35 cellular contexts compared by ENCODE assay signal in genomic region chr12:114392909-114393308, GRCh38. TPM values are rescaled to one million over a fixed set of nuclear protein-coding genes. Genes with fewer than 3 reads are reported as not detected.
"Had no signal": no experiment of that assay in that cellular context is flagged by ENCODE, and none has a peak within 500 bp of the region (broad histone marks: within the 10 kb centered on the region; RNA-seq: fewer than 3 reads in every experiment).

No MANE protein-coding gene starts in this region.

- H3K9me3 ChIP-seq: adrenal gland, body of pancreas, neutrophil, pancreas, prostate gland, vagina had no signal

- H3K4me1 ChIP-seq: adrenal gland, pancreas, prostate gland had no signal

- H3K4me3 ChIP-seq: adrenal gland, body of pancreas, coronary artery, dorsolateral prefrontal cortex, pancreas, prostate gland, smooth muscle cell, vagina had no signal

- DNase-seq: activated CD4-positive, alpha-beta memory T cell treated with anti-CD3 and anti-CD28 coated beads for 36 hours; activated CD4-positive, alpha-beta T cell treated with anti-CD3 and anti-CD28 coated beads, Interleukin-2, amount 10 ng/mL, durations not matched to agents 24 days and 14 days; activated CD4-positive, CD25-positive, alpha-beta regulatory T cell treated with anti-CD3 and anti-CD28 coated beads, Interleukin-2, amount 50 U/mL, for 72 hours; activated CD8-positive, alpha-beta memory T cell treated with anti-CD3 and anti-CD28 coated beads, Interleukin-2, amount 50 U/mL, for 4 hours; activated effector memory CD4-positive, alpha-beta T cell treated with anti-CD3 and anti-CD28 coated beads, Interleukin-2, amount 50 U/mL, for 16 hours; activated naive CD4-positive, alpha-beta T cell treated with anti-CD3 and anti-CD28 coated beads for 36 hours; activated naive CD8-positive, alpha-beta T cell treated with anti-CD3 and anti-CD28 coated beads for 36 hours; activated T-cell treated with anti-CD3 and anti-CD28 coated beads, Interleukin-2, amount 50 U/mL, for 1 hour; adrenal gland; aorta; body of pancreas; dorsolateral prefrontal cortex; effector memory CD4-positive, alpha-beta T cell; erythroblast; head of caudate nucleus; naive B cell; nephron progenitor cell; pancreas; retina; stimulated activated CD4-positive, alpha-beta T cell treated with anti-CD3 and anti-CD28 coated beads, Interleukin-1b, Interleukin-23, amount 100 ng/mL, for 48 hours; stimulated activated CD4-positive, alpha-beta T cell treated with anti-CD3 and anti-CD28 coated beads, Interleukin-4, amount 100 ng/mL, for 4 hours; stimulated activated CD8-positive, alpha-beta memory T cell treated with anti-CD3 and anti-CD28 coated beads, Interleukin-4, amount 100 ng/mL, for 48 hours; stimulated activated naive CD8-positive, alpha-beta T cell treated with anti-CD3 and anti-CD28 coated beads, Interleukin-15, amount 100 ng/mL, for 72 hours; substantia nigra; T-helper 17 cell; T1000 had no signal

- FAIRE-seq: pancreas had no signal

- H3K27ac ChIP-seq: adrenal gland, body of pancreas, dorsolateral prefrontal cortex, neutrophil, pancreas, prostate gland, vagina had no signal

- ATAC-seq: body of pancreas; pancreas; stimulated activated memory B cell treated with anti-CD40 and anti-IgM and Interleukin-4, amounts not matched to agents 10 μg/mL and 1 μg/mL and 100 μg/mL, for 72 hours; stimulated activated naive CD8-positive, alpha-beta T cell treated with anti-CD3 and anti-CD28 coated beads, Interleukin-15, amount 100 ng/mL, for 72 hours; T-helper 17 cell had no signal

- H3K36me3 ChIP-seq: adrenal gland, neutrophil, pancreas, prostate gland, vagina had no signal

RNA-seq across cellular contexts. Expression of gene TBX5, which starts 13.0 kb away (rescaled TPM):
- total RNA-seq: activated CD4-positive, alpha-beta memory T cell treated with anti-CD3 and anti-CD28 coated beads for 36 hours; activated CD4-positive, alpha-beta T cell treated with anti-CD3 and anti-CD28 coated beads, Interleukin-2, amount 10 ng/mL, durations not matched to agents 24 days and 14 days; activated CD8-positive, alpha-beta memory T cell treated with anti-CD3 and anti-CD28 coated beads for 36 hours; activated naive CD4-positive, alpha-beta T cell treated with anti-CD3 and anti-CD28 coated beads for 36 hours; activated naive CD8-positive, alpha-beta T cell treated with anti-CD3 and anti-CD28 coated beads for 36 hours; activated T-helper 1 cell treated with anti-CD3 and anti-CD28 coated beads, Interleukin-12 subunit alpha, Interleukin-12 subunit beta, Interleukin-2, Interleukin-4 antibody, amounts not matched to agents 30 ng/mL and 10 ng/mL and 1 ng/mL, durations not matched to agents 14 hours and 24 hours and 36 hours; body of pancreas; cerebellum; pancreas; smooth muscle cell; T-helper 17 cell; vagina had no signal
